In genomic region chr22:47220752-47221151, GRCh38 we compare ENCODE assay signal across 23 cellular contexts.
"Had no signal": no experiment of that assay in that cellular context is flagged by ENCODE, and none has a peak within 500 bp of the region (broad histone marks: within the 10 kb centered on the region; RNA-seq: fewer than 3 reads in every experiment).

No MANE protein-coding gene starts in this region.

- H3K9me3 ChIP-seq: mucosa of descending colon, neutrophil, suprapubic skin, thyroid gland, upper lobe of left lung, vagina had no signal

- H3K27ac Mint-ChIP-seq: dendritic cell treated with granulocyte-macrophage colony-stimulating factor and Interleukin-4, amounts not matched to agents 40 ng/mL and 50 ng/mL, for 4 days; stimulated activated effector memory CD8-positive, alpha-beta T cell treated with anti-CD3 and anti-CD28 coated beads, Interleukin-12 subunit alpha, Interleukin-12 subunit beta, amount 100 ng/mL, for 72 hours had no signal

- H3K9me3 Mint-ChIP-seq: dendritic cell treated with granulocyte-macrophage colony-stimulating factor and Interleukin-4, amounts not matched to agents 40 ng/mL and 50 ng/mL, for 4 days; effector memory CD8-positive, alpha-beta T cell; naive thymus-derived CD8-positive, alpha-beta T cell; stimulated activated effector memory CD8-positive, alpha-beta T cell treated with anti-CD3 and anti-CD28 coated beads, Interleukin-12 subunit alpha, Interleukin-12 subunit beta, amount 100 ng/mL, for 72 hours had no signal

- H3K27me3 ChIP-seq: neutrophil, right atrium auricular region, suprapubic skin, thyroid gland, upper lobe of left lung, vagina had no signal

- H3K36me3 ChIP-seq: heart left ventricle, neutrophil, right atrium auricular region, suprapubic skin, thyroid gland, upper lobe of left lung, vagina had no signal

- H3K36me3 Mint-ChIP-seq: naive thymus-derived CD8-positive, alpha-beta T cell; stimulated activated effector memory CD8-positive, alpha-beta T cell treated with anti-CD3 and anti-CD28 coated beads, Interleukin-12 subunit alpha, Interleukin-12 subunit beta, amount 100 ng/mL, for 72 hours had no signal

- H3K4me3 ChIP-seq: heart left ventricle, mucosa of descending colon, right atrium auricular region, smooth muscle cell, suprapubic skin, thyroid gland, upper lobe of left lung, vagina had no signal

- DNase-seq: effector memory CD8-positive, alpha-beta T cell; erythroblast; foreskin melanocyte; heart left ventricle; hippocampal formation; kidney glomerular epithelial cell; mammary epithelial cell; mucosa of descending colon; naive thymus-derived CD8-positive, alpha-beta T cell; posterior cingulate gyrus; stimulated activated CD4-positive, alpha-beta T cell treated with anti-CD3 and anti-CD28 coated beads, Interleukin-4, amount 100 ng/mL, for 1 hour; stimulated activated CD8-positive, alpha-beta memory T cell treated with anti-CD3 and anti-CD28 coated beads, Interleukin-4, amount 100 ng/mL, for 48 hours; stimulated activated naive CD8-positive, alpha-beta T cell treated with anti-CD3 and anti-CD28 coated beads, Interleukin-15, Interleukin-2, amounts not matched to agents 100 U/mL and 50 U/mL, for 24 hours; thyroid gland; upper lobe of left lung had no signal

- H3K27ac ChIP-seq: heart left ventricle, neutrophil, right atrium auricular region, suprapubic skin, thyroid gland, upper lobe of left lung, vagina had no signal

- H3K4me3 Mint-ChIP-seq: dendritic cell treated with granulocyte-macrophage colony-stimulating factor and Interleukin-4, amounts not matched to agents 40 ng/mL and 50 ng/mL, for 4 days; effector memory CD8-positive, alpha-beta T cell; naive thymus-derived CD8-positive, alpha-beta T cell; stimulated activated effector memory CD8-positive, alpha-beta T cell treated with anti-CD3 and anti-CD28 coated beads, Interleukin-12 subunit alpha, Interleukin-12 subunit beta, amount 100 ng/mL, for 72 hours had no signal

- H3K4me1 ChIP-seq: heart left ventricle, right atrium auricular region, suprapubic skin, thyroid gland, upper lobe of left lung, vagina had no signal

- FAIRE-seq: islet of Langerhans had no signal

- H3K4me1 Mint-ChIP-seq: stimulated activated effector memory CD8-positive, alpha-beta T cell treated with anti-CD3 and anti-CD28 coated beads, Interleukin-12 subunit alpha, Interleukin-12 subunit beta, amount 100 ng/mL, for 72 hours had no signal
